In the genomic region with DNA sequence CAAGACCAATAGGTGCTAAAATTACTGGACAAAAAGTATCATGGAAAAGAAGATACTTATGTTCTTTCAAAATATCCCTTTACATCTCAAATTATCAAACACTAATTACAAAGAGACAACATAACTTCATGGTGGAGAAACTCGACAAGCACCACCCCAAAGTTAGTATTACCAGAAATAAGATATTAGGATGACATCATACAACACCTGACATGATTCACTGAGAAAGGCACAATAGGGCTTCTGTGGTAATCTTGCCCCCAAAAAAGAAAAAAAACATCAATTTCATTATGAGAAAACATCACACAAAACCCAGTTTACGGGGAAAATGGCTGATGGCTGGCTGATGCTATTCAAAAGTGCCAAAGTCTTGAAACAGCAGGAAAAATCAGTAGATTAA, we compare ENCODE assay signal across 20 cellular contexts.
DNase-seq lines count a peak whose midpoint lies in the region; ATAC-seq, FAIRE-seq and TF ChIP-seq lines count a peak whose summit lies in the region.
"Had no signal": no experiment of that assay in that cellular context is flagged by ENCODE, and none has a peak within 500 bp of the region (broad histone marks: within the 10 kb centered on the region; RNA-seq: fewer than 3 reads in every experiment).

No MANE protein-coding gene starts in this region.

- H3K27ac ChIP-seq in HepG2 (ENCODE audit: extremely low read length, insufficient read depth, low read length) (no peak overlapping the region), right lobe of liver (no peak overlapping the region), OCI-LY3 (ENCODE audit: low read length) (no peak overlapping the region)
- H3K27ac ChIP-seq: 22Rv1; A549; BLaER1 treated with 17β-estradiol and CSF1 and Interleukin-3, amounts not matched to agents 10 nM and 100 nM; C4-2B had no signal

- H3K4me1 ChIP-seq in HepG2 (ENCODE audit: insufficient read depth, low read length) (no peaks in the 10 kb centered on the region), right lobe of liver (no peaks in the 10 kb centered on the region), OCI-LY3 (ENCODE audit: low read length) (peaks cover 3% of the 10 kb centered on the region; the same call in 1 of the 2 replicates)
- H3K4me1 ChIP-seq: A549; BLaER1 treated with 17β-estradiol and CSF1 and Interleukin-3, amounts not matched to agents 10 nM and 100 nM; Caco-2 had no signal

- no peak overlapping the region for H3K4me2 ChIP-seq in HepG2 (ENCODE audit: low read depth, low read length)
- no peak overlapping the region for H3K4me2 ChIP-seq in OCI-LY3 (ENCODE audit: low read length)
- H3K4me2 ChIP-seq: BLaER1 treated with 17β-estradiol and CSF1 and Interleukin-3, amounts not matched to agents 10 nM and 100 nM had no signal

- intact Hi-C loops in HepG2 (cut with micrococcal nuclease; ENCODE audit: unreplicated experiment) = no loop called here
- intact Hi-C loops in right lobe of liver (cut with DNase I) = no loop called here

- WGBS in HepG2 (ENCODE audit: low lambda C conversion rate) = 18% methylated on average over 2 of the region's 2 CpGs
- WGBS in right lobe of liver (ENCODE audit: insufficient coverage, low coverage, low lambda C conversion rate, missing lambda C conversion rate) = 43% methylated on average over 2 of the region's 2 CpGs

- H3K9me3 ChIP-seq in HepG2 (ENCODE audit: low read length) (no peaks in the 10 kb centered on the region), right lobe of liver (no peaks in the 10 kb centered on the region), OCI-LY3 (ENCODE audit: insufficient read depth, low read length) (no peaks in the 10 kb centered on the region)
- H3K9me3 ChIP-seq: A549; BLaER1 treated with 17β-estradiol and CSF1 and Interleukin-3, amounts not matched to agents 10 nM and 100 nM; Caco-2 had no signal

- H3K27me3 ChIP-seq in HepG2 (ENCODE audit: control insufficient read depth in 1 of 2, insufficient read depth in 2 of 2, low read length in 2 of 2) (no peaks in the 10 kb centered on the region), right lobe of liver (no peaks in the 10 kb centered on the region), OCI-LY3 (ENCODE audit: low read depth, low read length) (no peaks in the 10 kb centered on the region)
- H3K27me3 ChIP-seq: BLaER1 treated with 17β-estradiol and CSF1 and Interleukin-3, amounts not matched to agents 10 nM and 100 nM had no signal

- H3K4me3 ChIP-seq in HepG2 (replicated peaks in 1 of 3; ENCODE audit: insufficient read depth in 1 of 3, low read depth in 2 of 3, low read length in 3 of 3) = no peak overlapping the region
- H3K4me3 ChIP-seq in right lobe of liver = no peak overlapping the region
- H3K4me3 ChIP-seq in OCI-LY3 (ENCODE audit: low read length) = no peak overlapping the region
- H3K4me3 ChIP-seq: A549; BLaER1 treated with 17β-estradiol and CSF1 and Interleukin-3, amounts not matched to agents 10 nM and 100 nM had no signal

- CTCF ChIA-PET in HepG2 (lab: Yijun Ruan, JAX; ENCODE audit: low intra/inter-chr PET ratio, low total read pairs) = no interaction called here

- H3K79me2 ChIP-seq in HepG2 (ENCODE audit: insufficient read depth, low read length) (no peaks in the 10 kb centered on the region), OCI-LY3 (ENCODE audit: low read length) (no peaks in the 10 kb centered on the region)

- no peak for FAIRE-seq in HepG2 (lab: Jason Lieb, UNC)
- FAIRE-seq: A549, D721Med, G401.6, GM12892, GM18507 had no signal

- ATAC-seq in HepG2 = no peak
- no peak for ATAC-seq in right lobe of liver
- ATAC-seq in esophagus mucosa = no peak
- ATAC-seq: A549; CD8-positive, alpha-beta T cell had no signal

- no peak overlapping the region for H3K9ac ChIP-seq in HepG2 (ENCODE audit: insufficient read depth, low read depth, low read length)
- H3K9ac ChIP-seq in OCI-LY3 (ENCODE audit: low read length) = no peak overlapping the region
- H3K9ac ChIP-seq: BLaER1 treated with 17β-estradiol and CSF1 and Interleukin-3, amounts not matched to agents 10 nM and 100 nM had no signal

- no TSS peak for BruUV-seq in HepG2 (replicated peaks; lab: Mats Ljungman, UMichigan)

- TF ChIP-seq EP300 in HepG2 (IDR thresholded peaks at IDR 0.05; ENCODE audit: low read depth in 2 of 2, low read length in 2 of 2) (no peak), HepG2 (CRISPR knock-in tag; IDR thresholded peaks at IDR 0.05; ENCODE audit: borderline replicate concordance) (no peak)

- no peak for TF ChIP-seq POLR2A in HepG2 (IDR thresholded peaks at IDR 0.05; ENCODE audit: insufficient read depth in 1 of 2, low read depth in 2 of 2, low read length in 2 of 2)
- TF ChIP-seq POLR2A in right lobe of liver (IDR thresholded peaks at IDR 0.05) = no peak

- POLR2A ChIA-PET in HepG2 (lab: Yijun Ruan, JAX) = no interaction called here

- in situ Hi-C loops in HepG2 (cut with HindIII; ENCODE audit: extremely low pct_ligation_motif_present, low pct_unique_long_range_greater_than_20kb) = no loop called here

- TF ChIP-seq CTCF in HepG2 (CRISPR knock-in tag; IDR thresholded peaks at IDR 0.05) (no peak), right lobe of liver (IDR thresholded peaks at IDR 0.05) (no peak), OCI-LY3 (IDR thresholded peaks at IDR 0.05; ENCODE audit: low read depth, low read length) (no peak)

- DNase-seq in HepG2 (ENCODE audit: low spot score) (no peak), right lobe of liver (no peak), epidermal melanocyte (ENCODE audit: insufficient read length, low spot score) (no peak)
- DNase-seq: AML-193; Caco-2; Calu3; CD4-positive, alpha-beta T cell; CD8-positive, alpha-beta T cell; DMS79 treated with DMSO at 0.1 percent for 48 hours; GF-D8 had no signal

- H2AFZ ChIP-seq in HepG2 (ENCODE audit: low read length) = no peak overlapping the region
- H2AFZ ChIP-seq in OCI-LY3 (ENCODE audit: low read depth, low read length) = 0 out of 2 replicates have a peak overlapping the region, but pooled peaks have one; percentile 7

- H4K20me1 ChIP-seq in HepG2 (ENCODE audit: insufficient read depth, low read length) = no peaks in the 10 kb centered on the region
- H4K20me1 ChIP-seq in OCI-LY3 (ENCODE audit: insufficient read depth, low read length) = no peaks in the 10 kb centered on the region
- H4K20me1 ChIP-seq: BLaER1 treated with 17β-estradiol and CSF1 and Interleukin-3, amounts not matched to agents 10 nM and 100 nM had no signal

- H3K36me3 ChIP-seq in HepG2 (replicated peaks in 1 of 2; ENCODE audit: control insufficient read depth in 1 of 2, insufficient read depth in 2 of 2, low read length in 2 of 2) (no peaks in the 10 kb centered on the region), right lobe of liver (no peaks in the 10 kb centered on the region), OCI-LY3 (replicated peaks; ENCODE audit: low read depth, low read length) (no peaks in the 10 kb centered on the region)
- H3K36me3 ChIP-seq: BLaER1 treated with 17β-estradiol and CSF1 and Interleukin-3, amounts not matched to agents 10 nM and 100 nM had no signal

- TF ChIP-seq RAD21 in HepG2 (CRISPR knock-in tag; IDR thresholded peaks at IDR 0.05) = no peak

TF ChIP-seq in HepG2, 621 proteins besides CTCF, POLR2A, EP300 and RAD21:
- no peak for TF ChIP-seq MYNN (CRISPR knock-in tag; IDR thresholded peaks at IDR 0.05; ENCODE audit: low read depth)
- TF ChIP-seq FOSL1 (CRISPR knock-in tag; IDR thresholded peaks at IDR 0.05; ENCODE audit: borderline replicate concordance) = no peak
- peak; percentile 66 for TF ChIP-seq ATF7 (IDR thresholded peaks at IDR 0.05)
- no peak for TF ChIP-seq ATF7 (CRISPR knock-in tag; IDR thresholded peaks at IDR 0.05)
